Comparison of ENCODE assay signal across 27 cellular contexts in the genomic region with DNA sequence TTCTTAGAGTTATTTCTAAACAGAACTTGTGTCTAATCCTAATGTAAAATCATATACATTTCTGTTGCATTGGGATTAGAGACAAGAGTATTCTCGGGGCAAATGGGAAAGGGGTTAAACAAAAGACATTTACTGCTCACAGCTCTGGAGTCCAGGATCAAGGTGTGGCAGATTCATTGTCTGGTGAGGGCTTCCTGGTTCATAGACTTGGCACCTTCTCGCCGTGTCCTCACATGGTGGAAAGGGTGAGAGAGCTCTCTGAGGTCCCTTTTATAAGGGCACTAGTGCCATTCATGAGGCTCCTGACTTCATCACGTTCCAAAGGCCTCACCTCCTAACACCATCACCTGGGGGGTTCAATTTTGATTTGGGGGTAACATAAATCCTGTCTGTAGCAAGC.
"Had no signal": no experiment of that assay in that cellular context is flagged by ENCODE, and none has a peak within 500 bp of the region (broad histone marks: within the 10 kb centered on the region; RNA-seq: fewer than 3 reads in every experiment).

No MANE protein-coding gene starts in this region.

- H3K79me2 ChIP-seq: parathyroid adenoma had no signal

- H3K27me3 ChIP-seq: neural progenitor cell, ovary, right lobe of liver, sigmoid colon, thyroid gland, upper lobe of right lung had no signal

- H2AFZ ChIP-seq: neural progenitor cell, parathyroid adenoma had no signal

- H3K9ac ChIP-seq: neural progenitor cell, parathyroid adenoma had no signal

- H3K36me3 ChIP-seq: neural progenitor cell, ovary, right lobe of liver, sigmoid colon, spleen, thoracic aorta, thyroid gland, tibial nerve, upper lobe of right lung, uterus had no signal

- DNase-seq: naive thymus-derived CD4-positive, alpha-beta T cell; natural killer cell; occipital lobe; ovary; posterior cingulate gyrus; psoas muscle; right cardiac atrium; right lobe of liver; sigmoid colon; spleen; stimulated activated CD4-positive, alpha-beta T cell treated with anti-CD3 and anti-CD28 coated beads, Interleukin-12 subunit alpha, Interleukin-12 subunit beta, amount 100 ng/mL, for 4 hours; stimulated activated CD4-positive, alpha-beta T cell treated with anti-CD3 and anti-CD28 coated beads, Interleukin-1b, Interleukin-23, amount 100 ng/mL, for 48 hours; stimulated activated CD4-positive, alpha-beta T cell treated with anti-CD3 and anti-CD28 coated beads, Interleukin-4, amount 100 ng/mL, for 1 hour; stimulated activated CD4-positive, alpha-beta T cell treated with anti-CD3 and anti-CD28 coated beads, Interleukin-4, amount 100 ng/mL, for 4 hours; stimulated activated CD8-positive, alpha-beta memory T cell treated with anti-CD3 and anti-CD28 coated beads, Interleukin-4, amount 100 ng/mL, for 48 hours; stimulated activated naive CD4-positive, alpha-beta T cell; stimulated activated naive CD8-positive, alpha-beta T cell treated with anti-CD3 and anti-CD28 coated beads, Interleukin-15, amount 100 ng/mL, for 72 hours; stimulated activated naive CD8-positive, alpha-beta T cell treated with anti-CD3 and anti-CD28 coated beads, Interleukin-15, Interleukin-2, amounts not matched to agents 100 U/mL and 50 U/mL, for 24 hours; thyroid gland; upper lobe of right lung; uterus had no signal

- H3K4me2 ChIP-seq: neural progenitor cell, smooth muscle cell had no signal

- H3K4me3 ChIP-seq: neural progenitor cell, ovary, psoas muscle, right lobe of liver, sigmoid colon, smooth muscle cell, spleen, thoracic aorta, thyroid gland, tibial nerve, upper lobe of right lung, uterus had no signal

- H3K4me1 ChIP-seq: neural progenitor cell, parathyroid adenoma, psoas muscle, right lobe of liver, sigmoid colon, spleen, thyroid gland, tibial nerve, upper lobe of right lung, uterus had no signal

- ATAC-seq: naive thymus-derived CD4-positive, alpha-beta T cell; natural killer cell; psoas muscle; right cardiac atrium; stimulated activated memory B cell treated with anti-CD40 and anti-IgM and Interleukin-4, amounts not matched to agents 10 μg/mL and 1 μg/mL and 100 μg/mL, for 72 hours; stimulated activated naive CD8-positive, alpha-beta T cell treated with anti-CD3 and anti-CD28 coated beads, Interleukin-15, amount 100 ng/mL, for 72 hours; stimulated activated naive CD8-positive, alpha-beta T cell treated with anti-CD3 and anti-CD28 coated beads, Interleukin-15, Interleukin-2, amounts not matched to agents 100 U/mL and 50 U/mL, for 24 hours; upper lobe of right lung had no signal

- H3K27ac ChIP-seq: neural progenitor cell, ovary, parathyroid adenoma, psoas muscle, right lobe of liver, sigmoid colon, spleen, thoracic aorta, thyroid gland, tibial nerve, upper lobe of right lung, uterus had no signal

- H3K9me3 ChIP-seq: ovary, psoas muscle, right lobe of liver, sigmoid colon, spleen, thoracic aorta, thyroid gland, tibial nerve, upper lobe of right lung, uterus had no signal
